ENCODE assay signal across 8 cellular contexts in genomic region chr20:22805219-22805618, GRCh38.
DNase-seq lines count a peak whose midpoint lies in the region; ATAC-seq and TF ChIP-seq lines count a peak whose summit lies in the region.

No MANE protein-coding gene starts in this region.

- peaks cover 2% of the 10 kb centered on the region for H3K27me3 ChIP-seq in BJ (ENCODE audit: control insufficient read depth, insufficient read depth, low read length)
- H3K27me3 ChIP-seq in lung (ENCODE audit: control insufficient read depth, insufficient read depth), result no peaks in the 10 kb centered on the region

- no peak overlapping the region for H3K27ac ChIP-seq in epithelial cell of prostate
- H3K27ac ChIP-seq in lung (ENCODE audit: low read depth in 1 of 2, low read length in 1 of 2), result no peak overlapping the region

- H3K36me3 ChIP-seq in BJ (ENCODE audit: control insufficient read depth, insufficient read depth, low read length), result no peaks in the 10 kb centered on the region
- no peaks in the 10 kb centered on the region for H3K36me3 ChIP-seq in lung (ENCODE audit: control insufficient read depth in 2 of 2, insufficient read depth in 2 of 2, low read length in 2 of 2)

- TF ChIP-seq CTCF in BJ (IDR thresholded peaks at IDR 0.05; ENCODE audit: insufficient read depth, low read depth, low read length), result no peak
- TF ChIP-seq CTCF in lung (IDR thresholded peaks at IDR 0.05; ENCODE audit: control extremely low read depth, extremely low read depth), result no peak

- H3K4me3 ChIP-seq in BJ (ENCODE audit: low read depth, low read length), result no peak overlapping the region
- H3K4me3 ChIP-seq in lung, result no peak overlapping the region

- peaks cover 0 to 17% of the 10 kb centered on the region in 2 donors for H3K4me1 ChIP-seq in lung (ENCODE audit: control insufficient read depth in 2 of 2, insufficient read depth in 2 of 2, low read length in 2 of 2)

- POLR2A ChIA-PET in BJ (lab: Charles Lee), result no interaction called here

- WGBS in lung, 2 donors, result 72 to 74% methylated on average over 4 of the region's 4 CpGs

- H3K9me3 ChIP-seq in lung (ENCODE audit: control insufficient read depth in 2 of 2, insufficient read depth in 1 of 2, low read length in 1 of 2), result no peaks in the 10 kb centered on the region

- DNase-seq in BJ (ENCODE audit: low read depth) (peak; percentile 50), OCI-M1 (lab: John Stamatoyannopoulos, UW) (peak; percentile 17), epithelial cell of prostate (ENCODE audit: low read depth, low spot score) (peak; percentile 77), lung (ENCODE audit: low spot score) (peak; percentile 42), mesenteric fat pad (ENCODE audit: low spot score) (no peak)
- no peak for DNase-seq in activated CD4-positive, CD25-positive, alpha-beta regulatory T cell treated with anti-CD3 and anti-CD28 coated beads, Interleukin-2, amount 50 U/mL, for 72 hours

- ATAC-seq in lung (ENCODE audit: insufficient read depth, low FRiP score) (peak; percentile 69), GM18520 (IDR thresholded peaks at IDR 0.05; ENCODE audit: unreplicated experiment) (no peak), HG02759 (IDR thresholded peaks at IDR 0.05; ENCODE audit: unreplicated experiment) (no peak)

- CTCF ChIA-PET in BJ (lab: Yijun Ruan, JAX), result interaction anchor here (0.6 kb wide), 1 partner anchor 18 kb away, joined by 4 read pairs; no protein-coding TSS in a partner anchor

Comparison
In these comparisons a context has a peak if more than half of its experiments do, and no peak if none do; other contexts are left out.
1. DNase-seq: peak in BJ (single experiment), OCI-M1 (single experiment), epithelial cell of prostate (single experiment) and lung (single experiment); none in activated CD4-positive, CD25-positive, alpha-beta regulatory T cell treated with anti-CD3 and anti-CD28 coated beads, Interleukin-2, amount 50 U/mL, for 72 hours (single experiment) and mesenteric fat pad (single experiment).